10 cellular contexts compared by ENCODE assay signal in genomic region chr5:121967187-121967586, GRCh38. TPM values are rescaled to one million over a fixed set of nuclear protein-coding genes. Genes with fewer than 3 reads are reported as not detected.
A peak's percentile ranks its signal among the peaks of the same experiment; 100 is the strongest.
DNase-seq lines count a peak whose midpoint lies in the region; ATAC-seq, FAIRE-seq and TF ChIP-seq lines count a peak whose summit lies in the region.
"Had no signal": no experiment of that assay in that cellular context is flagged by ENCODE, and none has a peak within 500 bp of the region (broad histone marks: within the 10 kb centered on the region; RNA-seq: fewer than 3 reads in every experiment).

No MANE protein-coding gene starts in this region.

- no peaks in the 10 kb centered on the region; the same call in 2 of the 3 replicates for H3K9me3 ChIP-seq in GM12878 (replicated peaks; ENCODE audit: control insufficient read depth, insufficient read depth, low read length)
- no peaks in the 10 kb centered on the region for H3K9me3 ChIP-seq in Caco-2
- H3K9me3 ChIP-seq: colonic mucosa had no signal

- no peak overlapping the region for H3K27ac ChIP-seq in GM12878 (ENCODE audit: control insufficient read depth, insufficient read depth)
- H3K27ac ChIP-seq: colonic mucosa, SK-N-MC had no signal

- TF ChIP-seq RAD21 in GM12878 (IDR thresholded peaks at IDR 0.05; ENCODE audit: insufficient read depth, low read depth, low read length) = peak; percentile 35; the same call in 1 of the 2 replicates

- H3K4me1 Mint-ChIP-seq in HFFc6 (ENCODE audit: low read depth) (peaks cover 32% of the 10 kb centered on the region), Caco-2 (ENCODE audit: low read depth, unreplicated experiment) (peaks cover 12% of the 10 kb centered on the region)

- H4K20me1 ChIP-seq in GM12878 (ENCODE audit: control insufficient read depth, insufficient read depth) = peaks cover 4% of the 10 kb centered on the region; the same call in 1 of the 2 replicates

- peak; percentile 76 for TF ChIP-seq CTCF in HFFc6 (IDR thresholded peaks at IDR 0.05)
- TF ChIP-seq CTCF in GM12878 (IDR thresholded peaks at IDR 0.05 in 2 of 3, conservative IDR thresholded peaks at IDR 0.05 in 1 of 3; ENCODE audit: control insufficient read depth in 2 of 3, extremely low read depth in 1 of 3, insufficient read depth in 1 of 3, low read depth in 3 of 3, low read length in 3 of 3) = peak in 1 of 3 experiments; percentile 46; a peak in 2 of 6 replicates
- TF ChIP-seq CTCF in Caco-2 (IDR thresholded peaks at IDR 0.05; ENCODE audit: insufficient read depth in 1 of 2, low read depth in 1 of 2, low read length in 1 of 2, severe bottlenecking in 1 of 2, unreplicated experiment in 1 of 2) = peak in 1 of 2 experiments; percentile 19

- peaks cover 0 to 3% of the 10 kb centered on the region in 2 experiments; a peak in 1 of 4 replicates for H3K36me3 ChIP-seq in GM12878 (ENCODE audit: control insufficient read depth in 2 of 2, insufficient read depth in 2 of 2, low read length in 1 of 2)
- no peaks in the 10 kb centered on the region for H3K36me3 ChIP-seq in Caco-2 (ENCODE audit: control insufficient read depth, insufficient read depth, low read length)
- H3K36me3 ChIP-seq: colonic mucosa had no signal

- H3K36me3 Mint-ChIP-seq in HFFc6 (ENCODE audit: low read depth) (peaks cover 19% of the 10 kb centered on the region), Caco-2 (ENCODE audit: insufficient read depth, unreplicated experiment) (no peaks in the 10 kb centered on the region)

- CTCF ChIA-PET in GM12878 (lab: Yijun Ruan, JAX) (interaction anchor here (0.8 to 2.4 kb wide), 3 partner anchors 73 to 189 kb away, joined by 3 to 7 read pairs (median 5); no protein-coding TSS in a partner anchor), Caco-2 (lab: Charles Lee) (interaction anchor here (1.0 kb wide), 1 partner anchor 135 kb away, joined by 7 read pairs; no protein-coding TSS in a partner anchor)

- H3K4me2 ChIP-seq in GM12878 (ENCODE audit: control insufficient read depth, insufficient read depth) = no peak overlapping the region; the same call in 1 of the 2 replicates

- in situ Hi-C loops in GM12878 (cut with MboI) = no loop called here

- H3K27me3 ChIP-seq in GM12878 (replicated peaks in 1 of 2; ENCODE audit: control insufficient read depth in 2 of 2, insufficient read depth in 2 of 2, low read length in 1 of 2) (no peaks in the 10 kb centered on the region), Caco-2 (replicated peaks; ENCODE audit: control insufficient read depth, insufficient read depth, low read length) (no peaks in the 10 kb centered on the region)
- H3K27me3 ChIP-seq: colonic mucosa had no signal

- DNase-seq in AG08395 (ENCODE audit: low spot score) (peak; percentile 22), HFFc6 (peak; percentile 18), GM12878 (ENCODE audit: low read depth, low spot score) (no peak), left kidney (ENCODE audit: low read depth, low spot score) (peak; percentile 9), activated T-cell treated with anti-CD3 and anti-CD28 coated beads for 4 hours (no peak), iPS-NIHi7 (ENCODE audit: extremely low spot score) (no peak), Caco-2 (no peak)
- DNase-seq: colonic mucosa had no signal

- no TSS peak for BruUV-seq in GM12878 (replicated peaks; lab: Mats Ljungman, UMichigan)
- no TSS peak for BruUV-seq in Caco-2 (replicated peaks; lab: Mats Ljungman, UMichigan)

- no peak overlapping the region for H3K4me3 Mint-ChIP-seq in HFFc6
- no peak overlapping the region for H3K4me3 Mint-ChIP-seq in Caco-2 (ENCODE audit: unreplicated experiment)

- no peak for ATAC-seq in GM12878
- no peak for ATAC-seq in GM18873 (IDR thresholded peaks at IDR 0.05; ENCODE audit: low FRiP score, unreplicated experiment)

- H3K27me3 Mint-ChIP-seq in HFFc6 (ENCODE audit: insufficient read depth) = no peaks in the 10 kb centered on the region
- no peaks in the 10 kb centered on the region for H3K27me3 Mint-ChIP-seq in Caco-2 (ENCODE audit: insufficient read depth, unreplicated experiment)

- H3K4me3 ChIP-seq in GM12878 (no peak overlapping the region), Caco-2 (ENCODE audit: low read depth, low read length) (no peak overlapping the region)
- H3K4me3 ChIP-seq: colonic mucosa, SK-N-MC had no signal

- SMC1A ChIA-PET in GM12878 (lab: Charles Lee; ENCODE audit: uncharacterized antibody, unreplicated experiment) = interaction anchor here (1.1 kb wide), 1 partner anchor 189 kb away, joined by 4 read pairs; no protein-coding TSS in a partner anchor

- peaks cover 9% of the 10 kb centered on the region for H3K9me3 Mint-ChIP-seq in HFFc6
- no peaks in the 10 kb centered on the region for H3K9me3 Mint-ChIP-seq in Caco-2 (ENCODE audit: unreplicated experiment)

- RAD21 ChIA-PET in GM12878 (lab: Charles Lee; ENCODE audit: unreplicated experiment) = interaction anchor here (1.2 kb wide), 1 partner anchor 135 kb away, joined by 5 read pairs; no protein-coding TSS in a partner anchor

- H3K79me2 ChIP-seq in GM12878 (ENCODE audit: control insufficient read depth, insufficient read depth, low read length) = peaks cover 63% of the 10 kb centered on the region

- WGBS in GM12878 (ENCODE audit: insufficient coverage, insufficient replicate concordance, low lambda C conversion rate, missing lambda C conversion rate) = over 99% methylated on average over 6 of the region's 6 CpGs

- no peak for TF ChIP-seq POLR2A in GM12878 (IDR thresholded peaks at IDR 0.05; ENCODE audit: low read depth, low read length)

- intact Hi-C loops in GM12878 (cut with micrococcal nuclease; ENCODE audit: unreplicated experiment) (loop anchor here (2.0 to 10.0 kb wide), 2 partner anchors 134 to 448 kb away; no protein-coding TSS in a partner anchor), Caco-2 (cut with micrococcal nuclease; ENCODE audit: unreplicated experiment) (loop anchor here (1.0 kb wide), 3 partner anchors 109 to 189 kb away; no protein-coding TSS in a partner anchor)

- POLR2A ChIA-PET in GM12878 (lab: Charles Lee) = no interaction called here
- POLR2A ChIA-PET in Caco-2 (lab: Charles Lee) = no interaction called here

- H3K4me1 ChIP-seq in GM12878 (ENCODE audit: control insufficient read depth, insufficient read depth, low read length) (peaks cover 3% of the 10 kb centered on the region; the same call in 1 of the 2 replicates), Caco-2 (no peaks in the 10 kb centered on the region)

- H2AFZ ChIP-seq in GM12878 (ENCODE audit: control insufficient read depth, low read depth, low read length) = no peak overlapping the region

- no peak overlapping the region for H3K9ac ChIP-seq in GM12878 (ENCODE audit: control insufficient read depth, insufficient read depth, low read length)

- FAIRE-seq in GM12878 (lab: Jason Lieb, UNC) = no peak

- H3K27ac Mint-ChIP-seq in HFFc6 (peak overlapping the region; percentile 11; the same call in 1 of the 2 replicates), Caco-2 (ENCODE audit: unreplicated experiment) (no peak overlapping the region)

- TF ChIP-seq EP300 in GM12878 (IDR thresholded peaks at IDR 0.05; ENCODE audit: borderline replicate concordance in 1 of 2, control insufficient read depth in 1 of 2, low read depth in 2 of 2, low read length in 2 of 2) = no peak

TF ChIP-seq in GM12878, 131 proteins besides CTCF, POLR2A, EP300 and RAD21:
- TF ChIP-seq PAX5 (IDR thresholded peaks at IDR 0.05; ENCODE audit: borderline replicate concordance, low read depth, low read length) (no peak), SMC3 (IDR thresholded peaks at IDR 0.05; ENCODE audit: borderline replicate concordance, low read length) (peak; percentile 11; the same call in 1 of the 2 replicates), PKNOX1 (IDR thresholded peaks at IDR 0.05) (no peak)

RNA-seq across cellular contexts. Expression of gene SRFBP1, which starts 5.4 kb away (rescaled TPM):
- total RNA-seq in HFFc6 (2021; fragmentation: NEBNext Ultra II Directional; extraction: Animal tissue kit (Norgen Biotek cat#: 25700)) = 10 to 100 TPM; 10.3 to 13.2 (median 12.6) TPM
- total RNA-seq in GM12878 (2013; cell fraction: nucleolus; rRNA removed) = 27.7 and 32.0 TPM in 2 replicates
- total RNA-seq in GM12878 (2014; rRNA removed) (13.0 and 15.1 TPM in 2 replicates), GM12878 (2014; rRNA removed; fragmentation: Illumina TruSeq; extraction: Trizol) (25.3 and 26.0 TPM in 2 replicates), GM12878 (2021) (12.1 and 13.0 TPM in 2 replicates), Caco-2 (2022) (14.1 and 14.3 TPM in 2 replicates)
- polyA plus RNA-seq in GM12878 (2011; ENCODE audit: low read depth) = 3.5 TPM
- polyA plus RNA-seq in GM12878 (2011; rRNA removed) (8.5 and 14.8 TPM in 2 replicates), GM12878 (2014; fragmentation: Illumina TruSeq; extraction: Trizol) (14.3 and 18.6 TPM in 2 replicates), GM12878 (2014; fragmentation: Nextera tagmentation; extraction: Ambion mirVana) (10 to 100 TPM; 11.4 to 19.2 TPM), GM12878 (2014; rRNA removed) (6.3 and 8.9 TPM in 2 replicates), GM12878 (2016; fragmentation: Nextera tagmentation; extraction: Ambion mirVana) (10 to 100 TPM; 16.0 to 18.2 TPM)
- polyA plus RNA-seq in GM12878 (2011; cell fraction: cytosol; rRNA removed) = 3.5 and 4.3 TPM in 2 replicates
- polyA plus RNA-seq in GM12878 (2011; cell fraction: nucleus; rRNA removed) = 2.9 and 4.1 TPM in 2 replicates
- 4.9 and 5.2 TPM in 2 replicates for polyA plus RNA-seq in GM12878 (2012)
- 3.4 and 4.2 TPM in 2 replicates for polyA minus RNA-seq in GM12878 (2011; rRNA and poly(A)+ RNA removed)
- 4.4 and 6.5 TPM in 2 replicates for polyA minus RNA-seq in GM12878 (2011; cell fraction: cytosol; rRNA and poly(A)+ RNA removed)
- 4.6 and 7.0 TPM in 2 replicates for polyA minus RNA-seq in GM12878 (2011; cell fraction: nucleus; rRNA and poly(A)+ RNA removed)

Comparison
In these comparisons a context has a peak if more than half of its experiments do, and no peak if none do; other contexts are left out.
1. DNase-seq: peak in AG08395 (single experiment), HFFc6 (single experiment) and left kidney (single experiment); none in GM12878 (single experiment), activated T-cell treated with anti-CD3 and anti-CD28 coated beads for 4 hours (single experiment), iPS-NIHi7 (single experiment) and Caco-2 (0 of 2).